In the genomic region with DNA sequence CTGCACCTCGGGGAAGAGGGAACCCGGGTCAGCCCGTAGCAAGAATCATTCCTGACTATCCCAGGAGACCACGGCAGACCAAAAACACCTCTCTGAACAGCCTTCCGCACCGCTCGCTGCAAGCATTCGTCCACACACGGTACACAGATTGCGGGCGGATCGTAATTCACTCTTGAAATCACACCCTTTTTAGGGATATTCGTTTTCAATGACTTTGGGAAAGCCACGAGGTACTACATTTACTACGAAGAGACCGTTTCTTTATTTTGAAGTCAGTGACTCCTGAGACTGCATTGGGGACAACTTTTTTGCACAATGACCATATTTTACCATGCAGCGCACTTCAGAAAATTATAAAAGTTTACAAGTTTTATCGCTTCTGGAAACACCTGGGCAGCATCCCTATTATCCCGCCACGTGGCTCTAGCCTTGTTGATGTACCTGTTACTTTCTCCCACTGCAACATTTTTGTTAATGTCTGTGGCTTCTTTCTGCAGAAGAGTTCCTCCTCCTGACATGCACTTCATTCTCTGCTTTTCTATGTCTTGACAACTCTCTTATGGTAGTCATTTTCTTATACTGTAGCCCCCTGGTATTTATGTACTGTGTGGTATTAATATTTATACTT, we compare ENCODE assay signal across 8 cellular contexts. TPM values are rescaled to one million over a fixed set of nuclear protein-coding genes. Genes with fewer than 3 reads are reported as not detected.
DNase-seq lines count a peak whose midpoint lies in the region; ATAC-seq and TF ChIP-seq lines count a peak whose summit lies in the region.

No MANE protein-coding gene starts in this region.

- no peak for TF ChIP-seq POLR2A in prostate gland (IDR thresholded peaks at IDR 0.05)

- no peaks in the 10 kb centered on the region for H3K36me3 Mint-ChIP-seq in T-cell

- ATAC-seq in T-cell (replicated peaks in 1 of 4) (no peak), HG03039 (IDR thresholded peaks at IDR 0.05; ENCODE audit: unreplicated experiment) (no peak)

- H3K27me3 Mint-ChIP-seq in T-cell, result peaks cover 2 to 4% of the 10 kb centered on the region in 2 donors

- intact Hi-C loops in prostate gland (cut with DNase I), result loop anchor here (10.0 kb wide), 2 partner anchors 364 to 366 kb away; no protein-coding TSS in a partner anchor

- 1% methylated on average over 20 of the region's 20 CpGs for WGBS in prostate gland

- peak overlapping the region; percentile 93 to 95 for H3K27ac Mint-ChIP-seq in T-cell

- POLR2A ChIA-PET in AG04449 (lab: Yijun Ruan, JAX) (no interaction called here), T-cell (lab: Charles Lee) (no interaction called here)

- no peaks in the 10 kb centered on the region for H3K36me3 ChIP-seq in prostate gland

- H3K9me3 ChIP-seq in prostate gland, result no peaks in the 10 kb centered on the region

- peak overlapping the region; percentile 99 for H3K27ac ChIP-seq in prostate gland

- H3K9me3 Mint-ChIP-seq in T-cell, result no peaks in the 10 kb centered on the region

- no peak for TF ChIP-seq CTCF in AG04449 (IDR thresholded peaks at IDR 0.05; ENCODE audit: insufficient read depth, low read length, missing control alignments)
- no peak for TF ChIP-seq CTCF in GM12875 (IDR thresholded peaks at IDR 0.05; ENCODE audit: borderline replicate concordance, insufficient read depth, low read depth, low read length)
- no peak for TF ChIP-seq CTCF in fibroblast of the aortic adventitia (IDR thresholded peaks at IDR 0.05; ENCODE audit: insufficient read depth, low read length)
- TF ChIP-seq CTCF in prostate gland (IDR thresholded peaks at IDR 0.05), result no peak

- peaks cover 28 to 33% (median 32%) of the 10 kb centered on the region in 3 donors for H3K4me1 Mint-ChIP-seq in T-cell

- peak overlapping the region; percentile 86 to 93 (median 91) for H3K4me3 Mint-ChIP-seq in T-cell

- H3K4me3 ChIP-seq in AG04449 (ENCODE audit: low read depth, low read length) (peak overlapping the region; percentile 69), GM12875 (ENCODE audit: low read depth, low read length) (peak overlapping the region; percentile 82), fibroblast of the aortic adventitia (ENCODE audit: low read depth, low read length) (peak overlapping the region; percentile 78), prostate gland (peak overlapping the region; percentile 89 to 91)

- CTCF ChIA-PET in AG04449 (lab: Yijun Ruan, JAX), result no interaction called here
- CTCF ChIA-PET in T-cell (lab: Charles Lee), result interaction anchor here in 1 of 2 donors (0.6 to 0.8 kb wide), 2 partner anchors 114 to 224 kb away, joined by 3 to 4 read pairs; no protein-coding TSS in a partner anchor

- no peaks in the 10 kb centered on the region for H3K27me3 ChIP-seq in prostate gland (replicated peaks; ENCODE audit: insufficient read depth)

- DNase-seq in AG04449 (ENCODE audit: low read depth, low spot score) (no peak), T-cell (peak in 2 of 34 experiments; percentile 5 to 12), fibroblast of the aortic adventitia (ENCODE audit: low read depth) (peak; percentile 28), prostate gland (ENCODE audit: low spot score) (peak; percentile 60), HuH-7 (ENCODE audit: low spot score) (no peak), RPMI8226 (no peak)

- no peaks in the 10 kb centered on the region for H3K4me1 ChIP-seq in prostate gland (replicated peaks)

RNA-seq across cellular contexts. Expression of a gene that starts 1.2 kb away (rescaled TPM):
- total RNA-seq in T-cell, result 100 to 1,000 TPM in 4 of 5 donors, 10 to 100 TPM in 1; 94.5 to 124 (median 112) TPM
- total RNA-seq in fibroblast of the aortic adventitia (ENCODE audit: low replicate concordance), result 36.6 and 44.6 TPM in 2 replicates
- 10 to 100 TPM; 40.7 to 62.7 TPM for total RNA-seq in prostate gland

Comparison
In these comparisons a context has a peak if more than half of its experiments do, and no peak if none do; other contexts are left out.
1. DNase-seq: peak in fibroblast of the aortic adventitia (single experiment) and prostate gland (single experiment); none in AG04449 (single experiment), HuH-7 (single experiment) and RPMI8226 (single experiment).
2. Peak in every context shown above with its lines, with median percentiles within 50 percentile points of each other: H3K4me3 ChIP-seq.